8 cellular contexts compared by ENCODE assay signal in the genomic region with DNA sequence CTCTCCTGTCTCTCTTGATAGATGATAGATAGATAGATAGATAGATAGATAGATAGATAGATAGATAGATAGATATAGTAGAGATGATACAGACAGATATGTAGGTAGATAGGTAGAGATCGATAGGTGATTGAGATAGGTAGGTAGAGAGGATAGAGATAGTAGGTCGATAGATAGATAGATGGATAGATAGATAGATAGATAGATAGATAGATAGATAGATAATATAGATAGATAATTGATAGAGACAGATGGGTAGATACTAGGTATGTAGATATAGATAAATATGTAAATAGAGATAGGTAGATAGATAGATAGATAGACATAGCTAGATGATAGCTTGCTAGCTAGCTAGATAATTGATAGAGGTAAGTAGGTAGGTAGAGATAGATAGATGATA.
"Had no signal": no experiment of that assay in that cellular context is flagged by ENCODE, and none has a peak within 500 bp of the region (broad histone marks: within the 10 kb centered on the region; RNA-seq: fewer than 3 reads in every experiment).

No MANE protein-coding gene starts in this region.

- H3K4me3 ChIP-seq: GM12878 had no signal

- ATAC-seq: GM12878 had no signal

- FAIRE-seq: G401.6, GM12878, GM12891, GM12892, GM18507, GM19239 had no signal

- DNase-seq: GDM1, GF-D8 had no signal
